11 cellular contexts compared by ENCODE assay signal in the genomic region with DNA sequence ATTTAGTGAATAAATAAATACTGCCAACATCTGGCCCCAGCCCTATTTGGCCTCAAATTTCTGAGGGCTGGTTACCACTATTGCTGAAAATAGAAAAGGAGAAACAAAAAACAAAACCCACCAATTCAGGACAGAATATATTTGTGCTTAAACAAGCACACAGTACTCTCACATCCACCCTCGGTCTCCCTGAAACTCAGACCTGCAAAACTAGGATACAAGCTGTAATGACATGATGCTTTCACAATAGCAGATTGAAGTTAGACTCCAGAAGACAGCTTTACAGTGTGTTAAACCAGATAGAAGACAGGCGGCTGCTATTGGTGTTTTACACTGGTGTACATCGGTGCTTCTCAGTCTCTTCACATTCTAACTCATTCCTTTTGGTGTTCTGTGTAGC.
DNase-seq lines count a peak whose midpoint lies in the region; ATAC-seq, FAIRE-seq and TF ChIP-seq lines count a peak whose summit lies in the region.
"Had no signal": no experiment of that assay in that cellular context is flagged by ENCODE, and none has a peak within 500 bp of the region (broad histone marks: within the 10 kb centered on the region; RNA-seq: fewer than 3 reads in every experiment).

No MANE protein-coding gene starts in this region.

- no peak for FAIRE-seq in GM12891 (lab: Jason Lieb, UNC)

- no peak for DNase-seq in dorsolateral prefrontal cortex
- no peak for DNase-seq in sciatic nerve (ENCODE audit: low spot score)
- DNase-seq in RWPE1 (ENCODE audit: low spot score) = no peak
- no peak for DNase-seq in GM12891 (ENCODE audit: insufficient read length, low spot score)
- DNase-seq in UCSD-AML1 (lab: John Stamatoyannopoulos, UW; ENCODE audit: unreplicated experiment) = no peak
- no peak for DNase-seq in AML-193 (lab: John Stamatoyannopoulos, UW)
- DNase-seq: PC-3 had no signal

- CTCF ChIA-PET in RWPE1 (lab: Yijun Ruan, JAX) = no interaction called here

- H3K4me3 ChIP-seq in dorsolateral prefrontal cortex = peak overlapping the region in 34 of 59 donors; percentile 0 to 43 (median 22)
- H3K4me3 ChIP-seq: smooth muscle cell had no signal

- intact Hi-C loops in dorsolateral prefrontal cortex (cut with DNase I) = loop anchor here in 1 of 2 donors (10.0 kb wide), 1 partner anchor 68 kb away; no protein-coding TSS in a partner anchor
- intact Hi-C loops in sciatic nerve (cut with DNase I) = no loop called here

- POLR2A ChIA-PET in RWPE1 (lab: Yijun Ruan, JAX; ENCODE audit: low non-redundant PET) = no interaction called here

- H3K27ac ChIP-seq in dorsolateral prefrontal cortex = peak overlapping the region in 49 of 59 donors; percentile 4 to 80 (median 57)
- no peak overlapping the region for H3K27ac ChIP-seq in RWPE1

- ATAC-seq in GM18870 (IDR thresholded peaks at IDR 0.05; ENCODE audit: unreplicated experiment) = peak; percentile 64
- peak; percentile 73 for ATAC-seq in HG03066 (IDR thresholded peaks at IDR 0.05; ENCODE audit: low read depth, unreplicated experiment)
- ATAC-seq in sciatic nerve = peak; percentile 69
- ATAC-seq: PC-3; stimulated activated effector memory CD8-positive, alpha-beta T cell treated with anti-CD3 and anti-CD28 coated beads, Interleukin-12 subunit alpha, Interleukin-12 subunit beta, amount 100 ng/mL, for 72 hours had no signal

- H3K27me3 ChIP-seq in dorsolateral prefrontal cortex = no peaks in the 10 kb centered on the region

- TF ChIP-seq POLR2A in GM12891 (IDR thresholded peaks at IDR 0.05; ENCODE audit: low read depth, low read length) = no peak

- TF ChIP-seq CTCF in dorsolateral prefrontal cortex (IDR thresholded peaks at IDR 0.05 in 54 of 56, conservative IDR thresholded peaks at IDR 0.05 in 2 of 56; ENCODE audit: low read depth in 1 of 56, partially characterized antibody in 56 of 56) = no peak
- no peak for TF ChIP-seq CTCF in RWPE1 (conservative IDR thresholded peaks at IDR 0.05; ENCODE audit: low read depth)

TF ChIP-seq in GM12891, 5 proteins besides CTCF, POLR2A, EP300 and RAD21:
- no peak for TF ChIP-seq POU2F2 (IDR thresholded peaks at IDR 0.05; ENCODE audit: low read depth, low read length)
- TF ChIP-seq POLR2AphosphoS5 (IDR thresholded peaks at IDR 0.05; ENCODE audit: low read depth, low read length) = no peak
- no peak for TF ChIP-seq PAX5 (IDR thresholded peaks at IDR 0.05; ENCODE audit: insufficient read depth, low read length, severe bottlenecking)
- TF ChIP-seq SPI1 (IDR thresholded peaks at IDR 0.05; ENCODE audit: low read depth, low read length) = no peak
- TF ChIP-seq TAF1 (IDR thresholded peaks at IDR 0.05; ENCODE audit: low read depth, low read length) = no peak
TF ChIP-seq in GM12891: peak in this region for 0.
